In genomic region chr16:84726670-84727467, GRCh38 we compare ENCODE assay signal across 8 cellular contexts. TPM values are rescaled to one million over a fixed set of nuclear protein-coding genes. Genes with fewer than 3 reads are reported as not detected.
DNase-seq lines count a peak whose midpoint lies in the region; ATAC-seq and TF ChIP-seq lines count a peak whose summit lies in the region.

No MANE protein-coding gene starts in this region.

- H3K27me3 Mint-ChIP-seq in GM23338 (ENCODE audit: insufficient read depth, low read depth, poor library complexity), result peaks cover 8% of the 10 kb centered on the region

- peak overlapping the region; percentile 52 for H3K4me2 ChIP-seq in GM23338

- no peak for TF ChIP-seq POLR2A in right lobe of liver (IDR thresholded peaks at IDR 0.05)

- H3K36me3 Mint-ChIP-seq in GM23338 (ENCODE audit: low read depth), result peaks cover 6% of the 10 kb centered on the region; the same call in 2 of the 3 replicates

- H3K4me3 Mint-ChIP-seq in GM23338, result no peak overlapping the region; the same call in 2 of the 3 replicates

- H3K27me3 ChIP-seq in GM23338 (ENCODE audit: insufficient read depth) (no peaks in the 10 kb centered on the region), right lobe of liver (no peaks in the 10 kb centered on the region)

- H3K9me3 ChIP-seq in SK-N-MC (ENCODE audit: low read depth, low read length) (no peaks in the 10 kb centered on the region), right lobe of liver (no peaks in the 10 kb centered on the region)

- peak overlapping the region; percentile 66 for H3K27ac ChIP-seq in GM23338 (ENCODE audit: low read depth)
- peak overlapping the region; percentile 46; the same call in 1 of the 2 replicates for H3K27ac ChIP-seq in SK-N-MC
- H3K27ac ChIP-seq in right lobe of liver, result peak overlapping the region in 1 of 3 donors; percentile 24

- peaks cover 87% of the 10 kb centered on the region for H3K4me1 Mint-ChIP-seq in GM23338

- H3K9me3 Mint-ChIP-seq in GM23338, result no peaks in the 10 kb centered on the region

- H3K36me3 ChIP-seq in GM23338 (ENCODE audit: insufficient read depth), result no peaks in the 10 kb centered on the region
- H3K36me3 ChIP-seq in SK-N-MC (ENCODE audit: insufficient read depth, low read length), result no peaks in the 10 kb centered on the region; the same call in 1 of the 2 replicates
- no peaks in the 10 kb centered on the region for H3K36me3 ChIP-seq in right lobe of liver

- DNase-seq in Ammon's horn (ENCODE audit: low spot score), result peak; percentile 43
- peak; percentile 53 for DNase-seq in GM23338 (ENCODE audit: low spot score)
- DNase-seq in SK-N-MC (ENCODE audit: low read depth, low spot score), result no peak
- DNase-seq in right lobe of liver, result peak in 2 of 3 donors; percentile 31 to 47
- no peak for DNase-seq in NCI-H1436 (lab: John Stamatoyannopoulos, UW)
- no peak for DNase-seq in hepatic stellate cell (ENCODE audit: low spot score)
- no peak for DNase-seq in LoVo (ENCODE audit: low spot score)

- H3K79me2 ChIP-seq in GM23338 (replicated peaks; ENCODE audit: insufficient read depth), result peaks cover 100% of the 10 kb centered on the region

- TF ChIP-seq CTCF in GM23338 (conservative IDR thresholded peaks at IDR 0.05; ENCODE audit: low read depth in 2 of 2), result no peak
- no peak for TF ChIP-seq CTCF in right lobe of liver (IDR thresholded peaks at IDR 0.05)

- peaks cover 84% of the 10 kb centered on the region for H3K4me1 ChIP-seq in GM23338 (ENCODE audit: insufficient read depth)
- H3K4me1 ChIP-seq in right lobe of liver, result peaks cover 0 to 56% (median 15%) of the 10 kb centered on the region in 4 donors

- H3K4me3 ChIP-seq in GM23338, result peak overlapping the region; percentile 11; the same call in 1 of the 2 replicates
- H3K4me3 ChIP-seq in SK-N-MC, result peak overlapping the region; percentile 68
- no peak overlapping the region for H3K4me3 ChIP-seq in right lobe of liver

- H2AFZ ChIP-seq in GM23338, result no peak overlapping the region

- 0 out of 2 replicates have a peak, but pooled peaks cover 3% of the 10 kb centered on the region for H3F3A ChIP-seq in GM23338 (replicated peaks; ENCODE audit: low read depth)

- H3K9ac ChIP-seq in SK-N-MC (ENCODE audit: insufficient read length), result no peak overlapping the region

- H4K20me1 ChIP-seq in GM23338 (replicated peaks; ENCODE audit: insufficient read depth), result peaks cover 57% of the 10 kb centered on the region

- H3K27ac Mint-ChIP-seq in GM23338, result no peak overlapping the region; the same call in 1 of the 2 replicates

- H3K9me2 ChIP-seq in GM23338 (ENCODE audit: insufficient read depth), result no peaks in the 10 kb centered on the region

- ATAC-seq in GM23338, result peak; percentile 19
- peak; percentile 16 to 49 (median 39) for ATAC-seq in right lobe of liver
- ATAC-seq in HG03521 (IDR thresholded peaks at IDR 0.05; ENCODE audit: unreplicated experiment), result no peak

- 27% methylated on average over 13 of the region's 14 CpGs for WGBS in right lobe of liver (ENCODE audit: insufficient coverage, low coverage, low lambda C conversion rate, missing lambda C conversion rate)

- intact Hi-C loops in right lobe of liver (cut with DNase I), result loop anchor here (5.0 to 10.0 kb wide), 3 partner anchors 52 to 212 kb away; no protein-coding TSS in a partner anchor

TF ChIP-seq in GM23338, 12 proteins besides CTCF, POLR2A, EP300 and RAD21 (continues in another document):
- TF ChIP-seq REST (IDR thresholded peaks at IDR 0.05; ENCODE audit: unreplicated experiment), result no peak
- TF ChIP-seq CREB1 (CRISPR knock-in tag; IDR thresholded peaks at IDR 0.05; ENCODE audit: low read depth), result no peak
- TF ChIP-seq NANOG (IDR thresholded peaks at IDR 0.05; ENCODE audit: borderline replicate concordance), result no peak
- TF ChIP-seq ZNF462 (CRISPR knock-in tag; IDR thresholded peaks at IDR 0.05), result no peak
- TF ChIP-seq JUNB (IDR thresholded peaks at IDR 0.05; ENCODE audit: unreplicated experiment), result no peak
- no peak for TF ChIP-seq EZH2 (IDR thresholded peaks at IDR 0.05; ENCODE audit: low read depth, unreplicated experiment)
- TF ChIP-seq ZNF114 (CRISPR knock-in tag; IDR thresholded peaks at IDR 0.05), result no peak
- TF ChIP-seq EZH2phosphoT487 (IDR thresholded peaks at IDR 0.05; ENCODE audit: unreplicated experiment), result no peak
- no peak for TF ChIP-seq POLR2AphosphoS5 (IDR thresholded peaks at IDR 0.05; ENCODE audit: low read depth)
- TF ChIP-seq STAT1 (IDR thresholded peaks at IDR 0.05; ENCODE audit: unreplicated experiment), result no peak

RNA-seq across cellular contexts. Expression of gene USP10, which starts 27.1 kb away (rescaled TPM):
- total RNA-seq in GM23338 (2014; rRNA removed; shearing (Covaris generic)), result 144 and 158 TPM in 2 replicates
- polyA plus RNA-seq in GM23338 (2016; fragmentation: Nextera tagmentation; extraction: Ambion mirVana), result 186 and 194 TPM in 2 replicates
- total RNA-seq in right lobe of liver, result 10 to 100 TPM; 41.5 to 53.2 (median 44.6) TPM

Comparison
In these comparisons a context has a peak if more than half of its experiments do, and no peak if none do; other contexts are left out.
1. DNase-seq: peak in Ammon's horn (single experiment), GM23338 (single experiment) and right lobe of liver (2 of 3); none in SK-N-MC (single experiment), NCI-H1436 (single experiment), hepatic stellate cell (single experiment) and LoVo (single experiment).
2. H3K4me3 ChIP-seq: peak in GM23338 (single experiment) and SK-N-MC (single experiment); none in right lobe of liver (0 of 3).